Comparison of ENCODE assay signal across 1 cellular context in the genomic region with DNA sequence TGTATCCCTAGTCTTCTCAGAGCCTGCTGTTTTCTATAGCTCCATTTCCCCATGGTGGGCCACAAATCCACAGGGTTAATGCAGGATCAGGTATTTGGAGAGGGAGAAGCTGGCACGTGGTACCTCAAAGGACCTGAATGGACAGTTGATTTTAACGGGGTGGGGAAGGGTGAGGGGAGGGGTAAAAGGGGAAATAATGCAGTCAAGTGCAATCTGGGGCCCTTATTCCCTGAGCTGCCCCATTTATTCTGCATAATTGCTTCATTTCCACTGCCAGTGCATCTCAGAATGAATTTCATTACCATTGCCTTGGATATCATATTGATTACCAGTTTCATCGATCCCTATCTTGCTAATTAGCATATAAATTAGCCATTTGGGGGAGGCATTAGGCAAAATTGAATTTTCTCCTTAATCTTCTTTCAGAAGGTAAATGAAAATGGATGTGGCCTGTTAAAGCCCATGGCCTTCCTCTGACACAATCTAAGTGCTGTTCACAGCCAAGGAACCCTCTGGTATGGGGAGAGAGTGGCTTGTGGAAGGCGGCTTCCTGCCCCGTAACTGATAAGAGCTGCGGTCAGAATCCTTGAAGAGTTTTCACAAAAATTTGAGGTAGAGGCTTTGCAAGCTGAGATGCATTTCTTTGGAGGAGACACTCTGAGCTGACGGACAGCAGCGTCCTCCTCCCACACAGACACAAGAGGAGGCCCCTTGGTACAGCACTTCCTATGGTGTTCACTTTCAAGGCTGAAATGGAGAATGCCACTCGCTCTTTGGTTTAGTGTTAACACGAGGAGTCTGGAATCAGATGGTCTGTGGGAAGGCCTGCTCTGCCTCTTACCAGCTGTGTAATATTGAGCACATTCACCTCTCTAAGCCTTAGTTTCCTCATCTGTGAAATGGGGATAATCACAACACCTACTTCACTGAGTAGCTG.
TF ChIP-seq lines count a peak whose summit lies in the region.

No MANE protein-coding gene starts in this region.

TF ChIP-seq in K562, 482 proteins besides CTCF, POLR2A, EP300 and RAD21 (continued from another document and continues in another):
- TF ChIP-seq, protein P1, sequence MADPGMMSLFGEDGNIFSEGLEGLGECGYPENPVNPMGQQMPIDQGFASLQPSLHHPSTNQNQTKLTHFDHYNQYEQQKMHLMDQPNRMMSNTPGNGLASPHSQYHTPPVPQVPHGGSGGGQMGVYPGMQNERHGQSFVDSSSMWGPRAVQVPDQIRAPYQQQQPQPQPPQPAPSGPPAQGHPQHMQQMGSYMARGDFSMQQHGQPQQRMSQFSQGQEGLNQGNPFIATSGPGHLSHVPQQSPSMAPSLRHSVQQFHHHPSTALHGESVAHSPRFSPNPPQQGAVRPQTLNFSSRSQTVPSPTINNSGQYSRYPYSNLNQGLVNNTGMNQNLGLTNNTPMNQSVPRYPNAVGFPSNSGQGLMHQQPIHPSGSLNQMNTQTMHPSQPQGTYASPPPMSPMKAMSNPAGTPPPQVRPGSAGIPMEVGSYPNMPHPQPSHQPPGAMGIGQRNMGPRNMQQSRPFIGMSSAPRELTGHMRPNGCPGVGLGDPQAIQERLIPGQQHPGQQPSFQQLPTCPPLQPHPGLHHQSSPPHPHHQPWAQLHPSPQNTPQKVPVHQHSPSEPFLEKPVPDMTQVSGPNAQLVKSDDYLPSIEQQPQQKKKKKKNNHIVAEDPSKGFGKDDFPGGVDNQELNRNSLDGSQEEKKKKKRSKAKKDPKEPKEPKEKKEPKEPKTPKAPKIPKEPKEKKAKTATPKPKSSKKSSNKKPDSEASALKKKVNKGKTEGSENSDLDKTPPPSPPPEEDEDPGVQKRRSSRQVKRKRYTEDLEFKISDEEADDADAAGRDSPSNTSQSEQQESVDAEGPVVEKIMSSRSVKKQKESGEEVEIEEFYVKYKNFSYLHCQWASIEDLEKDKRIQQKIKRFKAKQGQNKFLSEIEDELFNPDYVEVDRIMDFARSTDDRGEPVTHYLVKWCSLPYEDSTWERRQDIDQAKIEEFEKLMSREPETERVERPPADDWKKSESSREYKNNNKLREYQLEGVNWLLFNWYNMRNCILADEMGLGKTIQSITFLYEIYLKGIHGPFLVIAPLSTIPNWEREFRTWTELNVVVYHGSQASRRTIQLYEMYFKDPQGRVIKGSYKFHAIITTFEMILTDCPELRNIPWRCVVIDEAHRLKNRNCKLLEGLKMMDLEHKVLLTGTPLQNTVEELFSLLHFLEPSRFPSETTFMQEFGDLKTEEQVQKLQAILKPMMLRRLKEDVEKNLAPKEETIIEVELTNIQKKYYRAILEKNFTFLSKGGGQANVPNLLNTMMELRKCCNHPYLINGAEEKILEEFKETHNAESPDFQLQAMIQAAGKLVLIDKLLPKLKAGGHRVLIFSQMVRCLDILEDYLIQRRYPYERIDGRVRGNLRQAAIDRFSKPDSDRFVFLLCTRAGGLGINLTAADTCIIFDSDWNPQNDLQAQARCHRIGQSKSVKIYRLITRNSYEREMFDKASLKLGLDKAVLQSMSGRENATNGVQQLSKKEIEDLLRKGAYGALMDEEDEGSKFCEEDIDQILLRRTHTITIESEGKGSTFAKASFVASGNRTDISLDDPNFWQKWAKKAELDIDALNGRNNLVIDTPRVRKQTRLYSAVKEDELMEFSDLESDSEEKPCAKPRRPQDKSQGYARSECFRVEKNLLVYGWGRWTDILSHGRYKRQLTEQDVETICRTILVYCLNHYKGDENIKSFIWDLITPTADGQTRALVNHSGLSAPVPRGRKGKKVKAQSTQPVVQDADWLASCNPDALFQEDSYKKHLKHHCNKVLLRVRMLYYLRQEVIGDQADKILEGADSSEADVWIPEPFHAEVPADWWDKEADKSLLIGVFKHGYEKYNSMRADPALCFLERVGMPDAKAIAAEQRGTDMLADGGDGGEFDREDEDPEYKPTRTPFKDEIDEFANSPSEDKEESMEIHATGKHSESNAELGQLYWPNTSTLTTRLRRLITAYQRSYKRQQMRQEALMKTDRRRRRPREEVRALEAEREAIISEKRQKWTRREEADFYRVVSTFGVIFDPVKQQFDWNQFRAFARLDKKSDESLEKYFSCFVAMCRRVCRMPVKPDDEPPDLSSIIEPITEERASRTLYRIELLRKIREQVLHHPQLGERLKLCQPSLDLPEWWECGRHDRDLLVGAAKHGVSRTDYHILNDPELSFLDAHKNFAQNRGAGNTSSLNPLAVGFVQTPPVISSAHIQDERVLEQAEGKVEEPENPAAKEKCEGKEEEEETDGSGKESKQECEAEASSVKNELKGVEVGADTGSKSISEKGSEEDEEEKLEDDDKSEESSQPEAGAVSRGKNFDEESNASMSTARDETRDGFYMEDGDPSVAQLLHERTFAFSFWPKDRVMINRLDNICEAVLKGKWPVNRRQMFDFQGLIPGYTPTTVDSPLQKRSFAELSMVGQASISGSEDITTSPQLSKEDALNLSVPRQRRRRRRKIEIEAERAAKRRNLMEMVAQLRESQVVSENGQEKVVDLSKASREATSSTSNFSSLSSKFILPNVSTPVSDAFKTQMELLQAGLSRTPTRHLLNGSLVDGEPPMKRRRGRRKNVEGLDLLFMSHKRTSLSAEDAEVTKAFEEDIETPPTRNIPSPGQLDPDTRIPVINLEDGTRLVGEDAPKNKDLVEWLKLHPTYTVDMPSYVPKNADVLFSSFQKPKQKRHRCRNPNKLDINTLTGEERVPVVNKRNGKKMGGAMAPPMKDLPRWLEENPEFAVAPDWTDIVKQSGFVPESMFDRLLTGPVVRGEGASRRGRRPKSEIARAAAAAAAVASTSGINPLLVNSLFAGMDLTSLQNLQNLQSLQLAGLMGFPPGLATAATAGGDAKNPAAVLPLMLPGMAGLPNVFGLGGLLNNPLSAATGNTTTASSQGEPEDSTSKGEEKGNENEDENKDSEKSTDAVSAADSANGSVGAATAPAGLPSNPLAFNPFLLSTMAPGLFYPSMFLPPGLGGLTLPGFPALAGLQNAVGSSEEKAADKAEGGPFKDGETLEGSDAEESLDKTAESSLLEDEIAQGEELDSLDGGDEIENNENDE (IDR thresholded peaks at IDR 0.05; ENCODE audit: low read depth, low read length): no peak
- TF ChIP-seq SAP30 (IDR thresholded peaks at IDR 0.05; ENCODE audit: borderline replicate concordance, insufficient read depth, low read depth, low read length, poor library complexity, severe bottlenecking) (no peak), RBFOX2 (IDR thresholded peaks at IDR 0.05; ENCODE audit: low read depth, low read length) (no peak), DACH1 (IDR thresholded peaks at IDR 0.05; ENCODE audit: partially characterized antibody) (no peak), KDM4B (IDR thresholded peaks at IDR 0.05; ENCODE audit: borderline replicate concordance in 2 of 2, low read depth in 1 of 2) (no peak), CBX2 (IDR thresholded peaks at IDR 0.05; ENCODE audit: insufficient read depth, low read length, poor library complexity, severe bottlenecking) (no peak), TRIM24 (IDR thresholded peaks at IDR 0.05) (peak; percentile 32 to 44; a peak in 2 of 4 replicates), KLF1 (tag; IDR thresholded peaks at IDR 0.05) (no peak), NCOA1 (IDR thresholded peaks at IDR 0.05; ENCODE audit: low read depth) (no peak), HDAC3 (IDR thresholded peaks at IDR 0.05; ENCODE audit: borderline replicate concordance, partially characterized antibody) (no peak), NCOA4 (IDR thresholded peaks at IDR 0.05; ENCODE audit: partially characterized antibody) (no peak), CBFB (CRISPR knock-in tag; IDR thresholded peaks at IDR 0.05) (peak; percentile 92), PTTG1 (tag; IDR thresholded peaks at IDR 0.05; ENCODE audit: low read depth) (no peak), RBM15 (IDR thresholded peaks at IDR 0.05; ENCODE audit: insufficient read depth, low read length) (no peak), ZNF384 (IDR thresholded peaks at IDR 0.05; ENCODE audit: low read depth, low read length) (no peak), ZNF717 (CRISPR knock-in tag; IDR thresholded peaks at IDR 0.05) (no peak), IRF2 (CRISPR knock-in tag; IDR thresholded peaks at IDR 0.05) (no peak), PCBP2 (IDR thresholded peaks at IDR 0.05; ENCODE audit: low read depth, low read length, poor library complexity, severe bottlenecking) (no peak), SIX5 (IDR thresholded peaks at IDR 0.05; ENCODE audit: borderline replicate concordance in 1 of 2, insufficient read depth in 1 of 2, low read depth in 1 of 2, low read length in 2 of 2) (no peak), KDM2B (CRISPR knock-in tag; IDR thresholded peaks at IDR 0.05) (no peak), SIN3A (IDR thresholded peaks at IDR 0.05; ENCODE audit: borderline replicate concordance in 2 of 2, control insufficient read depth in 1 of 2, low read depth in 2 of 2, low read length in 2 of 2) (no peak), TEAD2 (tag; IDR thresholded peaks at IDR 0.05) (no peak), DPF2 (IDR thresholded peaks at IDR 0.05) (peak; percentile 90), PML (IDR thresholded peaks at IDR 0.05; ENCODE audit: low read length) (peak; percentile 48; the same call in 1 of the 2 replicates), NFYB (IDR thresholded peaks at IDR 0.05; ENCODE audit: extremely low read depth, insufficient read length) (no peak), FOXA1 (IDR thresholded peaks at IDR 0.05; ENCODE audit: borderline replicate concordance) (no peak)
- TF ChIP-seq, protein P2, sequence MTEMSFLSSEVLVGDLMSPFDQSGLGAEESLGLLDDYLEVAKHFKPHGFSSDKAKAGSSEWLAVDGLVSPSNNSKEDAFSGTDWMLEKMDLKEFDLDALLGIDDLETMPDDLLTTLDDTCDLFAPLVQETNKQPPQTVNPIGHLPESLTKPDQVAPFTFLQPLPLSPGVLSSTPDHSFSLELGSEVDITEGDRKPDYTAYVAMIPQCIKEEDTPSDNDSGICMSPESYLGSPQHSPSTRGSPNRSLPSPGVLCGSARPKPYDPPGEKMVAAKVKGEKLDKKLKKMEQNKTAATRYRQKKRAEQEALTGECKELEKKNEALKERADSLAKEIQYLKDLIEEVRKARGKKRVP (CRISPR knock-in tag; IDR thresholded peaks at IDR 0.05): peak; percentile 4; the same call in 1 of the 2 replicates
- TF ChIP-seq, protein P3, sequence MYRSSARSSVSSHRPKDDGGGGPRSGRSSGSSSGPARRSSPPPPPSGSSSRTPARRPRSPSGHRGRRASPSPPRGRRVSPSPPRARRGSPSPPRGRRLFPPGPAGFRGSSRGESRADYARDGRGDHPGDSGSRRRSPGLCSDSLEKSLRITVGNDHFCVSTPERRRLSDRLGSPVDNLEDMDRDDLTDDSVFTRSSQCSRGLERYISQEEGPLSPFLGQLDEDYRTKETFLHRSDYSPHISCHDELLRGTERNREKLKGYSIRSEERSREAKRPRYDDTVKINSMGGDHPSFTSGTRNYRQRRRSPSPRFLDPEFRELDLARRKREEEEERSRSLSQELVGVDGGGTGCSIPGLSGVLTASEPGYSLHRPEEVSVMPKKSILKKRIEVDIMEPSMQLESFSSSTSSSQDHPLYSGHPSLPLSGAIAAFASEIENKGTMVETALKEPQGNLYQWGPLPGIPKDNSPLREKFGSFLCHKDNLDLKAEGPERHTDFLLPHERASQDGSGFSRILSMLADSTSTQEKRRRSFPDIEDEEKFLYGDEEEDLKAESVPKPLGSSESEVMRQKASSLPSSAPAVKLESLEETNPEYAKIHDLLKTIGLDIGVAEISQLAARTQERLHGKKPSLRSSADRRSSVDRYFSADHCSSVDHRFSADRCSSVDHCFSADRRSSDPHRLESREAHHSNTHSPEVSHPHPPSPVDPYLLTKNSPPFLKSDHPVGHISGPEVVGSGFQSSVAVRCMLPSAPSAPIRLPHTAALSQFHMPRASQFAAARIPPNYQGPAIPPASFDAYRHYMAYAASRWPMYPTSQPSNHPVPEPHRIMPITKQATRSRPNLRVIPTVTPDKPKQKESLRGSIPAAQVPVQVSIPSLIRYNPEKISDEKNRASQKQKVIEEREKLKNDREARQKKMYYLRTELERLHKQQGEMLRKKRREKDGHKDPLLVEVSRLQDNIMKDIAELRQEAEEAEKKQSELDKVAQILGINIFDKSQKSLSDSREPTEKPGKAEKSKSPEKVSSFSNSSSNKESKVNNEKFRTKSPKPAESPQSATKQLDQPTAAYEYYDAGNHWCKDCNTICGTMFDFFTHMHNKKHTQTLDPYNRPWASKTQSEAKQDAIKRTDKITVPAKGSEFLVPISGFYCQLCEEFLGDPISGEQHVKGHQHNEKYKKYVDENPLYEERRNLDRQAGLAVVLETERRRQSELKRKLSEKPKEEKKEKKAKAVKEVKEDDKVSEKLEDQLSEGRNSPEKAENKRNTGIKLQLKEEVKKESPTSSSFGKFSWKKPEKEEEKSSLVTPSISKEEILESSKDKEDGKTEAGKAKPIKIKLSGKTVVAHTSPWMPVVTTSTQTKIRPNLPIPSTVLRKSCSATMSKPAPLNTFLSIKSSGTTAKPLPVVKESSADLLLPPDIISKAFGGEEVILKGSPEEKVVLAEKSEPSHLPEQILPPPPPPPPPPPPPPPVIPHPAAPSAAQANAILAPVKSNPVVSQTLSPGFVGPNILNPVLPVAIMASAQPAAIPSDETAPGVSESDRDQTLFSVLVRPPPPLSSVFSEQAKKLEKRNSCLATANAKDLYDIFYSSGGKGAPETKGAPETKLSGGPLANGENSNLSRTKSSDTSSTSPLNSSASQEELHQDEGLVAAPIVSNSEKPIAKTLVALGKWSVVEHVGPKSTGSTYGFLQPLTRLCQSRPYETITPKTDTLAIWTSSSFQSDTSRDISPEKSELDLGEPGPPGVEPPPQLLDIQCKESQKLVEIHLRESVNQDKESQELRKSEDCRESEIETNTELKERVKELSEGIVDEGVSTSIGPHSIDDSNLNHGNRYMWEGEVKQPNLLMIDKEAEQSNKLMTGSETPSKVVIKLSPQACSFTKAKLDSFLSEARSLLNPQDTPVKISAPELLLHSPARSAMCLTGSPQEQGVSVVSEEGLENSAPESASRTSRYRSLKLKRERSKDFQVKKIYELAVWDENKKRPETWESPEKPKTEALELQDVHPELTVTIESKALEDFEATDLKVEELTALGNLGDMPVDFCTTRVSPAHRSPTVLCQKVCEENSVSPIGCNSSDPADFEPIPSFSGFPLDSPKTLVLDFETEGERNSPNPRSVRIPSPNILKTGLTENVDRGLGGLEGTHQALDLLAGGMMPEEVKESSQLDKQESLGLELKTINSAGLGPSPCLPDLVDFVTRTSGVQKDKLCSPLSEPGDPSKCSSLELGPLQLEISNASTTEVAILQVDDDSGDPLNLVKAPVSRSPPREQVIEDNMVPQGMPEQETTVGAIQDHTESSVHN (IDR thresholded peaks at IDR 0.05; ENCODE audit: borderline replicate concordance in 1 of 2, low read depth in 1 of 2): no peak
- TF ChIP-seq, protein P4, sequence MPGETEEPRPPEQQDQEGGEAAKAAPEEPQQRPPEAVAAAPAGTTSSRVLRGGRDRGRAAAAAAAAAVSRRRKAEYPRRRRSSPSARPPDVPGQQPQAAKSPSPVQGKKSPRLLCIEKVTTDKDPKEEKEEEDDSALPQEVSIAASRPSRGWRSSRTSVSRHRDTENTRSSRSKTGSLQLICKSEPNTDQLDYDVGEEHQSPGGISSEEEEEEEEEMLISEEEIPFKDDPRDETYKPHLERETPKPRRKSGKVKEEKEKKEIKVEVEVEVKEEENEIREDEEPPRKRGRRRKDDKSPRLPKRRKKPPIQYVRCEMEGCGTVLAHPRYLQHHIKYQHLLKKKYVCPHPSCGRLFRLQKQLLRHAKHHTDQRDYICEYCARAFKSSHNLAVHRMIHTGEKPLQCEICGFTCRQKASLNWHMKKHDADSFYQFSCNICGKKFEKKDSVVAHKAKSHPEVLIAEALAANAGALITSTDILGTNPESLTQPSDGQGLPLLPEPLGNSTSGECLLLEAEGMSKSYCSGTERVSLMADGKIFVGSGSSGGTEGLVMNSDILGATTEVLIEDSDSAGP (CRISPR knock-in tag; IDR thresholded peaks at IDR 0.05): no peak
- TF ChIP-seq, protein P5, sequence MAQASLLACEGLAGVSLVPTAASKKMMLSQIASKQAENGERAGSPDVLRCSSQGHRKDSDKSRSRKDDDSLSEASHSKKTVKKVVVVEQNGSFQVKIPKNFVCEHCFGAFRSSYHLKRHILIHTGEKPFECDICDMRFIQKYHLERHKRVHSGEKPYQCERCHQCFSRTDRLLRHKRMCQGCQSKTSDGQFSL (CRISPR knock-in tag; IDR thresholded peaks at IDR 0.05): no peak
- TF ChIP-seq, protein P5 (tag; IDR thresholded peaks at IDR 0.05): no peak
